Comparison of ENCODE assay signal across 8 cellular contexts in the genomic region with DNA sequence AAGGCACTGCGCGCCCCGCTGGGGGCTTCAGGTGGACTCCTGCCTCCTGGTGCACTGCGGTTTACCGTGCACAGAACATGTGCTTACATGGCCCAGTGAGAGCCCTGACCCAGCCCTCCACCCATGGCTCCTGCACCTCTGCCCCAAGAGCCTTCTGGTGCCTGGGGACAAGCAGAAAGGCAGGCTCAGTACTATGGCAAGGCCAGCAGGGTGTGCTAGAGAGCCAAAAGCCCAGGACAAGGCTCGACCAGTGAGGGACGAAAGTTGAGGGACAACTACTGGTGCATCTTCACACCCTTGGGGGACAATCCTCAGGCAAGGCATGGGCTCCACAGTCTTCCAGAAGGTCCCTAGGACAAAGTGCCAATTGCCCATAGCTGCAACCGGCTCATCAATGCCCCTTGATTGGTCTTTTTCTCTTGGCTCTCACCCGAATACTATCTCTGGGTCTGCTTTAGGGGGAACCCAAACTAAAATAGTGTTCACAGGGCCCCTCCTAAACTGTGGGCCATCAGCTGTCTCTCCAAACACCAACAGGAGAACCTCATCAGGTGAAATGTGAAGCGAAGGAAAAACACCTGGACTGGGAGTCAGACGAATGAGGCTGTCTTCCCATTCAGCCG. TPM values are rescaled to one million over a fixed set of nuclear protein-coding genes. Genes with fewer than 3 reads are reported as not detected.
DNase-seq lines count a peak whose midpoint lies in the region; ATAC-seq, FAIRE-seq and TF ChIP-seq lines count a peak whose summit lies in the region.

No MANE protein-coding gene starts in this region.

- H3K27ac Mint-ChIP-seq in activated naive CD8-positive, alpha-beta T cell treated with anti-CD3 and anti-CD28 coated beads, Interleukin-2, amount 10 ng/mL, durations not matched to agents 7 days and 5 days, result no peak overlapping the region

- no peaks in the 10 kb centered on the region for H3K4me1 Mint-ChIP-seq in activated naive CD8-positive, alpha-beta T cell treated with anti-CD3 and anti-CD28 coated beads, Interleukin-2, amount 10 ng/mL, durations not matched to agents 7 days and 5 days

- H3K4me3 ChIP-seq in heart right ventricle, result no peak overlapping the region

- peaks cover 0 to 14% (median 0%) of the 10 kb centered on the region in 9 donors for H3K4me1 ChIP-seq in heart right ventricle

- no peaks in the 10 kb centered on the region for H3K27me3 ChIP-seq in heart right ventricle

- peak; percentile 63 to 91 (median 81) for TF ChIP-seq CTCF in heart right ventricle (IDR thresholded peaks at IDR 0.05)

- peak; percentile 96 for ATAC-seq in activated naive CD8-positive, alpha-beta T cell treated with anti-CD3 and anti-CD28 coated beads, Interleukin-2, amount 10 ng/mL, durations not matched to agents 7 days and 5 days (ENCODE audit: low read depth)
- peak in 7 of 8 donors; percentile 30 to 73 (median 57) for ATAC-seq in heart right ventricle

- no peaks in the 10 kb centered on the region for H3K27me3 Mint-ChIP-seq in activated naive CD8-positive, alpha-beta T cell treated with anti-CD3 and anti-CD28 coated beads, Interleukin-2, amount 10 ng/mL, durations not matched to agents 7 days and 5 days

- H3K9me3 Mint-ChIP-seq in activated naive CD8-positive, alpha-beta T cell treated with anti-CD3 and anti-CD28 coated beads, Interleukin-2, amount 10 ng/mL, durations not matched to agents 7 days and 5 days, result no peaks in the 10 kb centered on the region

- POLR2A ChIA-PET in activated naive CD8-positive, alpha-beta T cell treated with anti-CD3 and anti-CD28 coated beads, Interleukin-2, amount 10 ng/mL, durations not matched to agents 7 days and 5 days (lab: Charles Lee), result interaction anchor here (0.7 to 1.2 kb wide), 2 partner anchors 40 to 82 kb away, joined by 3 read pairs; partner anchors contain the start of gene VWCE

- intact Hi-C loops in heart right ventricle (cut with DNase I), result loop anchor here in 6 of 10 donors (5.0 to 10.0 kb wide), 3 partner anchors 80 to 133 kb away; partner anchors contain the start of genes DDB1 (in 1 of the 6) and TKFC (in 1 of the 6)

- no peak overlapping the region for H3K4me3 Mint-ChIP-seq in activated naive CD8-positive, alpha-beta T cell treated with anti-CD3 and anti-CD28 coated beads, Interleukin-2, amount 10 ng/mL, durations not matched to agents 7 days and 5 days

- no peaks in the 10 kb centered on the region for H3K36me3 Mint-ChIP-seq in activated naive CD8-positive, alpha-beta T cell treated with anti-CD3 and anti-CD28 coated beads, Interleukin-2, amount 10 ng/mL, durations not matched to agents 7 days and 5 days

- no peaks in the 10 kb centered on the region for H3K9me3 ChIP-seq in heart right ventricle

- FAIRE-seq in GM19239 (lab: Jason Lieb, UNC), result peak; percentile 91

- WGBS in heart right ventricle, 2 donors, result 51 to 57% methylated on average over 12 of the region's 12 CpGs

- DNase-seq in AML-193 (lab: John Stamatoyannopoulos, UW) (peak; percentile 62 to 65), GM19239 (ENCODE audit: insufficient read length, low spot score) (peak; percentile 91), LHCN-M2 (ENCODE audit: low read depth) (peak; percentile 56), SKM-1 (lab: John Stamatoyannopoulos, UW; ENCODE audit: unreplicated experiment) (peak; percentile 68), heart right ventricle (peak; percentile 44 to 57), renal cortical epithelial cell (ENCODE audit: low read depth) (peak; percentile 45), cortex of kidney (lab: John Stamatoyannopoulos, UW) (no peak)
- peak; percentile 76 for DNase-seq in activated naive CD8-positive, alpha-beta T cell treated with anti-CD3 and anti-CD28 coated beads, Interleukin-2, amount 10 ng/mL, durations not matched to agents 7 days and 5 days

- H3K27ac ChIP-seq in heart right ventricle, result no peak overlapping the region

- peaks cover 0 to 6% (median 0%) of the 10 kb centered on the region in 9 donors for H3K36me3 ChIP-seq in heart right ventricle

RNA-seq across cellular contexts. Expression of gene PGA5, which starts 13.5 kb away (rescaled TPM):
- 1.5 and 2.0 TPM in 2 replicates for total RNA-seq in LHCN-M2 (2014; rRNA removed)
- polyA plus RNA-seq in LHCN-M2 (2012), result 0.44 TPM
- total RNA-seq in activated naive CD8-positive, alpha-beta T cell treated with anti-CD3 and anti-CD28 coated beads, Interleukin-2, amount 10 ng/mL, durations not matched to agents 7 days and 5 days, result not detected
- under 1 TPM in 4 of 10 donors, not detected in 6; 0.30 to 0.93 (median 0.60) TPM for total RNA-seq in heart right ventricle
- under 1 TPM; 0.14 to 0.66 TPM for polyA plus RNA-seq in heart right ventricle
- not detected in 2 replicates for total RNA-seq in renal cortical epithelial cell

RNA-seq across cellular contexts. Expression of gene PGA4, which starts 32.4 kb away (rescaled TPM):
- 1.4 and 2.5 TPM in 2 replicates for total RNA-seq in LHCN-M2 (2014; rRNA removed)
- not detected for polyA plus RNA-seq in LHCN-M2 (2012)
- not detected for total RNA-seq in activated naive CD8-positive, alpha-beta T cell treated with anti-CD3 and anti-CD28 coated beads, Interleukin-2, amount 10 ng/mL, durations not matched to agents 7 days and 5 days
- total RNA-seq in heart right ventricle, result 1 to 10 TPM in 2 of 10 donors, under 1 TPM in 1, not detected in 7; 0.76 to 2.6 (median 2.6) TPM
- 1 to 10 TPM in 1 of 2 donors, not detected in 1; 1.7 TPM for polyA plus RNA-seq in heart right ventricle
- total RNA-seq in renal cortical epithelial cell, result not detected in 2 replicates

RNA-seq across cellular contexts. Expression of gene VWCE, which starts 40.6 kb away (rescaled TPM):
- total RNA-seq in LHCN-M2 (2014; rRNA removed) (1.2 and 1.7 TPM in 2 replicates), heart right ventricle (1 to 10 TPM in 4 of 10 donors, under 1 TPM in 6; 0.47 to 2.2 (median 0.89) TPM), renal cortical epithelial cell (1.9 and 4.5 TPM in 2 replicates)
- polyA plus RNA-seq in LHCN-M2 (2012), result 0.45 TPM
- total RNA-seq in activated naive CD8-positive, alpha-beta T cell treated with anti-CD3 and anti-CD28 coated beads, Interleukin-2, amount 10 ng/mL, durations not matched to agents 7 days and 5 days, result 1 to 10 TPM; 2.4 to 3.1 TPM
- polyA plus RNA-seq in heart right ventricle, result 1 to 10 TPM in 1 of 2 donors, under 1 TPM in 1; 0.42 to 1.2 TPM

RNA-seq across cellular contexts. Expression of gene PGA3, which starts 51.2 kb away (rescaled TPM):
- total RNA-seq in LHCN-M2 (2014; rRNA removed) (1.0 and 4.4 TPM in 2 replicates), heart right ventricle (under 1 TPM in 4 of 10 donors, not detected in 6; 0.18 to 0.92 (median 0.45) TPM), renal cortical epithelial cell (not detected in 2 replicates)
- 1.7 TPM for polyA plus RNA-seq in LHCN-M2 (2012)
- total RNA-seq in activated naive CD8-positive, alpha-beta T cell treated with anti-CD3 and anti-CD28 coated beads, Interleukin-2, amount 10 ng/mL, durations not matched to agents 7 days and 5 days, result not detected
- 1 to 10 TPM; 1.0 to 3.4 TPM for polyA plus RNA-seq in heart right ventricle
